Comparison of ENCODE assay signal across 4 cellular contexts in genomic region chr19:48195106-48195830, GRCh38.
TF ChIP-seq lines count a peak whose summit lies in the region.

No MANE protein-coding gene starts in this region.

TF ChIP-seq in SK-N-SH, 30 proteins besides CTCF, POLR2A, EP300 and RAD21:
- no peak for TF ChIP-seq TAF1 (IDR thresholded peaks at IDR 0.05; ENCODE audit: borderline replicate concordance, low read depth, low read length)

TF ChIP-seq in SK-N-SH treated with all-trans-retinoic acid at 6 μM for 48 hours, 23 proteins besides CTCF, POLR2A, EP300 and RAD21 (continues in another document):
- TF ChIP-seq TCF4 (CRISPR knock-in tag; IDR thresholded peaks at IDR 0.05; ENCODE audit: borderline replicate concordance) (no peak), OSR1 (CRISPR knock-in tag; IDR thresholded peaks at IDR 0.05) (no peak), PATZ1 (CRISPR knock-in tag; IDR thresholded peaks at IDR 0.05; ENCODE audit: borderline replicate concordance) (no peak), ISL1 (CRISPR knock-in tag; IDR thresholded peaks at IDR 0.05) (no peak), PPARA (CRISPR knock-in tag; IDR thresholded peaks at IDR 0.05; ENCODE audit: borderline replicate concordance) (no peak), ZFP30 (CRISPR knock-in tag; IDR thresholded peaks at IDR 0.05) (no peak), ZNF70 (CRISPR knock-in tag; IDR thresholded peaks at IDR 0.05) (no peak), TOX (CRISPR knock-in tag; IDR thresholded peaks at IDR 0.05; ENCODE audit: borderline replicate concordance) (no peak), SNAI2 (CRISPR knock-in tag; IDR thresholded peaks at IDR 0.05) (no peak), ARNTL (CRISPR knock-in tag; IDR thresholded peaks at IDR 0.05; ENCODE audit: borderline replicate concordance, low read depth) (no peak), CREB5 (CRISPR knock-in tag; IDR thresholded peaks at IDR 0.05; ENCODE audit: low read depth) (no peak)
- TF ChIP-seq, protein P1, sequence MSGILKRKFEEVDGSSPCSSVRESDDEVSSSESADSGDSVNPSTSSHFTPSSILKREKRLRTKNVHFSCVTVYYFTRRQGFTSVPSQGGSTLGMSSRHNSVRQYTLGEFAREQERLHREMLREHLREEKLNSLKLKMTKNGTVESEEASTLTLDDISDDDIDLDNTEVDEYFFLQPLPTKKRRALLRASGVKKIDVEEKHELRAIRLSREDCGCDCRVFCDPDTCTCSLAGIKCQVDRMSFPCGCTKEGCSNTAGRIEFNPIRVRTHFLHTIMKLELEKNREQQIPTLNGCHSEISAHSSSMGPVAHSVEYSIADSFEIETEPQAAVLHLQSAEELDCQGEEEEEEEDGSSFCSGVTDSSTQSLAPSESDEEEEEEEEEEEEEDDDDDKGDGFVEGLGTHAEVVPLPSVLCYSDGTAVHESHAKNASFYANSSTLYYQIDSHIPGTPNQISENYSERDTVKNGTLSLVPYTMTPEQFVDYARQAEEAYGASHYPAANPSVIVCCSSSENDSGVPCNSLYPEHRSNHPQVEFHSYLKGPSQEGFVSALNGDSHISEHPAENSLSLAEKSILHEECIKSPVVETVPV (CRISPR knock-in tag; IDR thresholded peaks at IDR 0.05): no peak

TF ChIP-seq in GM23338, 12 proteins besides CTCF, POLR2A, EP300 and RAD21 (continues in another document):
- TF ChIP-seq, protein P2, sequence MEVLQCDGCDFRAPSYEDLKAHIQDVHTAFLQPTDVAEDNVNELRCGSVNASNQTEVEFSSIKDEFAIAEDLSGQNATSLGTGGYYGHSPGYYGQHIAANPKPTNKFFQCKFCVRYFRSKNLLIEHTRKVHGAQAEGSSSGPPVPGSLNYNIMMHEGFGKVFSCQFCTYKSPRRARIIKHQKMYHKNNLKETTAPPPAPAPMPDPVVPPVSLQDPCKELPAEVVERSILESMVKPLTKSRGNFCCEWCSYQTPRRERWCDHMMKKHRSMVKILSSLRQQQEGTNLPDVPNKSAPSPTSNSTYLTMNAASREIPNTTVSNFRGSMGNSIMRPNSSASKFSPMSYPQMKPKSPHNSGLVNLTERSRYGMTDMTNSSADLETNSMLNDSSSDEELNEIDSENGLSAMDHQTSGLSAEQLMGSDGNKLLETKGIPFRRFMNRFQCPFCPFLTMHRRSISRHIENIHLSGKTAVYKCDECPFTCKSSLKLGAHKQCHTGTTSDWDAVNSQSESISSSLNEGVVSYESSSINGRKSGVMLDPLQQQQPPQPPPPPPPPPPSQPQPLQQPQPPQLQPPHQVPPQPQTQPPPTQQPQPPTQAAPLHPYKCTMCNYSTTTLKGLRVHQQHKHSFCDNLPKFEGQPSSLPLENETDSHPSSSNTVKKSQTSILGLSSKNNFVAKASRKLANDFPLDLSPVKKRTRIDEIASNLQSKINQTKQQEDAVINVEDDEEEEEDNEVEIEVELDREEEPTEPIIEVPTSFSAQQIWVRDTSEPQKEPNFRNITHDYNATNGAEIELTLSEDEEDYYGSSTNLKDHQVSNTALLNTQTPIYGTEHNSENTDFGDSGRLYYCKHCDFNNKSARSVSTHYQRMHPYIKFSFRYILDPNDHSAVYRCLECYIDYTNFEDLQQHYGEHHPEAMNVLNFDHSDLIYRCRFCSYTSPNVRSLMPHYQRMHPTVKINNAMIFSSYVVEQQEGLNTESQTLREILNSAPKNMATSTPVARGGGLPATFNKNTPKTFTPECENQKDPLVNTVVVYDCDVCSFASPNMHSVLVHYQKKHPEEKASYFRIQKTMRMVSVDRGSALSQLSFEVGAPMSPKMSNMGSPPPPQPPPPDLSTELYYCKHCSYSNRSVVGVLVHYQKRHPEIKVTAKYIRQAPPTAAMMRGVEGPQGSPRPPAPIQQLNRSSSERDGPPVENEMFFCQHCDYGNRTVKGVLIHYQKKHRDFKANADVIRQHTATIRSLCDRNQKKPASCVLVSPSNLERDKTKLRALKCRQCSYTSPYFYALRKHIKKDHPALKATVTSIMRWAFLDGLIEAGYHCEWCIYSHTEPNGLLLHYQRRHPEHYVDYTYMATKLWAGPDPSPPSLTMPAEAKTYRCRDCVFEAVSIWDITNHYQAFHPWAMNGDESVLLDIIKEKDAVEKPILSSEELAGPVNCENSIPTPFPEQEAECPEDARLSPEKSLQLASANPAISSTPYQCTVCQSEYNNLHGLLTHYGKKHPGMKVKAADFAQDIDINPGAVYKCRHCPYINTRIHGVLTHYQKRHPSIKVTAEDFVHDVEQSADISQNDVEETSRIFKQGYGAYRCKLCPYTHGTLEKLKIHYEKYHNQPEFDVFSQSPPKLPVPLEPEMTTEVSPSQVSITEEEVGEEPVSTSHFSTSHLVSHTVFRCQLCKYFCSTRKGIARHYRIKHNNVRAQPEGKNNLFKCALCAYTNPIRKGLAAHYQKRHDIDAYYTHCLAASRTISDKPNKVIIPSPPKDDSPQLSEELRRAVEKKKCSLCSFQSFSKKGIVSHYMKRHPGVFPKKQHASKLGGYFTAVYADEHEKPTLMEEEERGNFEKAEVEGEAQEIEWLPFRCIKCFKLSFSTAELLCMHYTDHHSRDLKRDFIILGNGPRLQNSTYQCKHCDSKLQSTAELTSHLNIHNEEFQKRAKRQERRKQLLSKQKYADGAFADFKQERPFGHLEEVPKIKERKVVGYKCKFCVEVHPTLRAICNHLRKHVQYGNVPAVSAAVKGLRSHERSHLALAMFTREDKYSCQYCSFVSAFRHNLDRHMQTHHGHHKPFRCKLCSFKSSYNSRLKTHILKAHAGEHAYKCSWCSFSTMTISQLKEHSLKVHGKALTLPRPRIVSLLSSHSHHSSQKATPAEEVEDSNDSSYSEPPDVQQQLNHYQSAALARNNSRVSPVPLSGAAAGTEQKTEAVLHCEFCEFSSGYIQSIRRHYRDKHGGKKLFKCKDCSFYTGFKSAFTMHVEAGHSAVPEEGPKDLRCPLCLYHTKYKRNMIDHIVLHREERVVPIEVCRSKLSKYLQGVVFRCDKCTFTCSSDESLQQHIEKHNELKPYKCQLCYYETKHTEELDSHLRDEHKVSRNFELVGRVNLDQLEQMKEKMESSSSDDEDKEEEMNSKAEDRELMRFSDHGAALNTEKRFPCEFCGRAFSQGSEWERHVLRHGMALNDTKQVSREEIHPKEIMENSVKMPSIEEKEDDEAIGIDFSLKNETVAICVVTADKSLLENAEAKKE (CRISPR knock-in tag; IDR thresholded peaks at IDR 0.05): no peak
- no peak for TF ChIP-seq ZNF331 (CRISPR knock-in tag; IDR thresholded peaks at IDR 0.05; ENCODE audit: low read depth)
- TF ChIP-seq, protein P3, sequence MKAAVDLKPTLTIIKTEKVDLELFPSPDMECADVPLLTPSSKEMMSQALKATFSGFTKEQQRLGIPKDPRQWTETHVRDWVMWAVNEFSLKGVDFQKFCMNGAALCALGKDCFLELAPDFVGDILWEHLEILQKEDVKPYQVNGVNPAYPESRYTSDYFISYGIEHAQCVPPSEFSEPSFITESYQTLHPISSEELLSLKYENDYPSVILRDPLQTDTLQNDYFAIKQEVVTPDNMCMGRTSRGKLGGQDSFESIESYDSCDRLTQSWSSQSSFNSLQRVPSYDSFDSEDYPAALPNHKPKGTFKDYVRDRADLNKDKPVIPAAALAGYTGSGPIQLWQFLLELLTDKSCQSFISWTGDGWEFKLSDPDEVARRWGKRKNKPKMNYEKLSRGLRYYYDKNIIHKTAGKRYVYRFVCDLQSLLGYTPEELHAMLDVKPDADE (IDR thresholded peaks at IDR 0.05): no peak
- no peak for TF ChIP-seq POLR2AphosphoS5 (IDR thresholded peaks at IDR 0.05; ENCODE audit: low read depth)
- no peak for TF ChIP-seq EZH2phosphoT487 (IDR thresholded peaks at IDR 0.05; ENCODE audit: unreplicated experiment)

TF ChIP-seq in HepG2, 621 proteins besides CTCF, POLR2A, EP300 and RAD21:
- TF ChIP-seq, protein P4, sequence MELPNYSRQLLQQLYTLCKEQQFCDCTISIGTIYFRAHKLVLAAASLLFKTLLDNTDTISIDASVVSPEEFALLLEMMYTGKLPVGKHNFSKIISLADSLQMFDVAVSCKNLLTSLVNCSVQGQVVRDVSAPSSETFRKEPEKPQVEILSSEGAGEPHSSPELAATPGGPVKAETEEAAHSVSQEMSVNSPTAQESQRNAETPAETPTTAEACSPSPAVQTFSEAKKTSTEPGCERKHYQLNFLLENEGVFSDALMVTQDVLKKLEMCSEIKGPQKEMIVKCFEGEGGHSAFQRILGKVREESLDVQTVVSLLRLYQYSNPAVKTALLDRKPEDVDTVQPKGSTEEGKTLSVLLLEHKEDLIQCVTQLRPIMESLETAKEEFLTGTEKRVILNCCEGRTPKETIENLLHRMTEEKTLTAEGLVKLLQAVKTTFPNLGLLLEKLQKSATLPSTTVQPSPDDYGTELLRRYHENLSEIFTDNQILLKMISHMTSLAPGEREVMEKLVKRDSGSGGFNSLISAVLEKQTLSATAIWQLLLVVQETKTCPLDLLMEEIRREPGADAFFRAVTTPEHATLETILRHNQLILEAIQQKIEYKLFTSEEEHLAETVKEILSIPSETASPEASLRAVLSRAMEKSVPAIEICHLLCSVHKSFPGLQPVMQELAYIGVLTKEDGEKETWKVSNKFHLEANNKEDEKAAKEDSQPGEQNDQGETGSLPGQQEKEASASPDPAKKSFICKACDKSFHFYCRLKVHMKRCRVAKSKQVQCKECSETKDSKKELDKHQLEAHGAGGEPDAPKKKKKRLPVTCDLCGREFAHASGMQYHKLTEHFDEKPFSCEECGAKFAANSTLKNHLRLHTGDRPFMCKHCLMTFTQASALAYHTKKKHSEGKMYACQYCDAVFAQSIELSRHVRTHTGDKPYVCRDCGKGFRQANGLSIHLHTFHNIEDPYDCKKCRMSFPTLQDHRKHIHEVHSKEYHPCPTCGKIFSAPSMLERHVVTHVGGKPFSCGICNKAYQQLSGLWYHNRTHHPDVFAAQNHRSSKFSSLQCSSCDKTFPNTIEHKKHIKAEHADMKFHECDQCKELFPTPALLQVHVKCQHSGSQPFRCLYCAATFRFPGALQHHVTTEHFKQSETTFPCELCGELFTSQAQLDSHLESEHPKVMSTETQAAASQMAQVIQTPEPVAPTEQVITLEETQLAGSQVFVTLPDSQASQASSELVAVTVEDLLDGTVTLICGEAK (IDR thresholded peaks at IDR 0.05): no peak
- TF ChIP-seq, protein P4 (CRISPR knock-in tag; IDR thresholded peaks at IDR 0.05): no peak
- peak; percentile 55 for TF ChIP-seq AGO2 (optimal IDR thresholded peaks at IDR 0.05; ENCODE audit: low read depth, low read length)
